Comparison of ENCODE assay signal across 15 cellular contexts in the genomic region with DNA sequence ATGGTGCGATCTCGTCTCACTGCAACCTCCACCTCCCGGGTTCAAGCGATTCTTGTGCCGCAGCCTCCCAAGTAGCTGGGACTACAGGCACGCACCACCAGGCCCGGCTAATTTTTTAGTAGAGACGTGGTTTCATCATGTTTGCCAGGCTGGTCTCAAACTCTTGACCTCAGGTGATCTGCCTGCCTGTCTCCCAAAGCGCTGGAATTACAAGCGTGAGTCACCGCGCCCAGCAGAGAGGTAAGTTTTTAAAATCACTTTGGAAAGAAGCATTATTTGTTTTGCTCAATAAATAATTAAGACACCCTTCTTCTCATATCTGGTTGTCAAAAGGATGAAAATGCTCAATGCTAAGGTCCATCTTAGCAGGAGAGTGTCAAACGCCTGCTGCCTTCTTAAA. TPM values are rescaled to one million over a fixed set of nuclear protein-coding genes. Genes with fewer than 3 reads are reported as not detected.
A peak's percentile ranks its signal among the peaks of the same experiment; 100 is the strongest.
DNase-seq lines count a peak whose midpoint lies in the region; ATAC-seq and TF ChIP-seq lines count a peak whose summit lies in the region.
"Had no signal": no experiment of that assay in that cellular context is flagged by ENCODE, and none has a peak within 500 bp of the region (broad histone marks: within the 10 kb centered on the region; RNA-seq: fewer than 3 reads in every experiment).

No MANE protein-coding gene starts in this region.

- POLR2A ChIA-PET in CD8-positive, alpha-beta T cell (lab: Charles Lee), result no interaction called here

- H3K4me1 Mint-ChIP-seq in CD14-positive monocyte, result peaks cover 90% of the 10 kb centered on the region
- H3K4me1 Mint-ChIP-seq in CD8-positive, alpha-beta T cell (ENCODE audit: low read depth), result peaks cover 38% of the 10 kb centered on the region

- H3K27ac Mint-ChIP-seq in CD14-positive monocyte, result peak overlapping the region; percentile 95 to 100 (median 98)
- no peak overlapping the region for H3K27ac Mint-ChIP-seq in CD8-positive, alpha-beta T cell
- H3K27ac Mint-ChIP-seq: activated naive CD8-positive, alpha-beta T cell treated with anti-CD3 and anti-CD28 coated beads, Interleukin-2, amount 10 ng/mL, durations not matched to agents 7 days and 5 days had no signal

- DNase-seq in CD14-positive monocyte (ENCODE audit: low spot score) (no peak), Peyer's patch (peak in 1 of 3 donors; percentile 16), fibroblast of lung (ENCODE audit: low read depth in 2 of 2) (no peak), smooth muscle cell (lab: John Stamatoyannopoulos, UW; ENCODE audit: unreplicated experiment) (no peak), H4 (ENCODE audit: low spot score) (no peak), SW480 (ENCODE audit: low spot score) (no peak), OCI-M1 (lab: John Stamatoyannopoulos, UW) (no peak)
- DNase-seq in CD8-positive, alpha-beta T cell, result no peak
- DNase-seq: activated CD4-positive, CD25-positive, alpha-beta regulatory T cell treated with anti-CD3 and anti-CD28 coated beads, Interleukin-2, amount 50 U/mL, for 72 hours; activated naive CD8-positive, alpha-beta T cell treated with anti-CD3 and anti-CD28 coated beads, Interleukin-2, amount 10 ng/mL, durations not matched to agents 7 days and 5 days; cerebellar nuclear complex; NCI-H1417; NCI-H226; T-cell had no signal

- 88% methylated on average over 13 of the region's 13 CpGs for WGBS in smooth muscle cell (ENCODE audit: low lambda C conversion rate)

- peaks cover 0 to 3% (median 3%) of the 10 kb centered on the region in 3 donors for H3K27me3 Mint-ChIP-seq in CD14-positive monocyte (ENCODE audit: low read depth in 3 of 3)
- H3K27me3 Mint-ChIP-seq in CD8-positive, alpha-beta T cell (ENCODE audit: low read depth), result no peaks in the 10 kb centered on the region
- H3K27me3 Mint-ChIP-seq: activated naive CD8-positive, alpha-beta T cell treated with anti-CD3 and anti-CD28 coated beads, Interleukin-2, amount 10 ng/mL, durations not matched to agents 7 days and 5 days; T-cell had no signal

- H3K79me2 ChIP-seq in fibroblast of lung (ENCODE audit: control insufficient read depth, insufficient read depth, low read length) (peaks cover 97% of the 10 kb centered on the region), smooth muscle cell (ENCODE audit: low read depth) (peaks cover 85% of the 10 kb centered on the region)

- intact Hi-C loops in CD14-positive monocyte (cut with micrococcal nuclease), result loop anchor here (5.0 kb wide), 2 partner anchors 41 to 354 kb away; a partner anchor contains a TSS
- intact Hi-C loops in CD8-positive, alpha-beta T cell (cut with DNase I, micrococcal nuclease), result no loop called here

- H3K9ac ChIP-seq in fibroblast of lung (ENCODE audit: insufficient read depth, low read length), result no peak overlapping the region
- no peak overlapping the region for H3K9ac ChIP-seq in smooth muscle cell (ENCODE audit: low read depth)
- H3K9ac ChIP-seq: BLaER1 had no signal

- TF ChIP-seq CTCF in CD14-positive monocyte (IDR thresholded peaks at IDR 0.05) (no peak), Peyer's patch (IDR thresholded peaks at IDR 0.05) (no peak), fibroblast of lung (conservative IDR thresholded peaks at IDR 0.05 in 1 of 2, IDR thresholded peaks at IDR 0.05 in 1 of 2; ENCODE audit: low read depth in 1 of 2, low read length in 2 of 2) (no peak), smooth muscle cell (IDR thresholded peaks at IDR 0.05; ENCODE audit: borderline replicate concordance, insufficient read depth, poor library complexity, severe bottlenecking) (no peak)
- no peak for TF ChIP-seq CTCF in CD8-positive, alpha-beta T cell (IDR thresholded peaks at IDR 0.05)

- peaks cover 4 to 75% (median 7%) of the 10 kb centered on the region in 4 donors for H3K4me1 ChIP-seq in Peyer's patch
- H3K4me1 ChIP-seq in fibroblast of lung (ENCODE audit: control insufficient read depth, extremely low read depth, insufficient read depth, low read length), result peaks cover 58% of the 10 kb centered on the region
- H3K4me1 ChIP-seq in smooth muscle cell (ENCODE audit: low read depth), result peaks cover 28% of the 10 kb centered on the region
- peaks cover 29% of the 10 kb centered on the region for H3K4me1 ChIP-seq in CD8-positive, alpha-beta T cell (ENCODE audit: insufficient read depth, low read length)

- peaks cover 54 to 64% of the 10 kb centered on the region in 2 donors for H3K36me3 Mint-ChIP-seq in CD14-positive monocyte
- peaks cover 2% of the 10 kb centered on the region for H3K36me3 Mint-ChIP-seq in CD8-positive, alpha-beta T cell

- H3K4me3 Mint-ChIP-seq in CD14-positive monocyte, result no peak overlapping the region
- no peak overlapping the region for H3K4me3 Mint-ChIP-seq in CD8-positive, alpha-beta T cell
- H3K4me3 Mint-ChIP-seq: activated naive CD8-positive, alpha-beta T cell treated with anti-CD3 and anti-CD28 coated beads, Interleukin-2, amount 10 ng/mL, durations not matched to agents 7 days and 5 days; T-cell had no signal

- no peak overlapping the region for H2AFZ ChIP-seq in fibroblast of lung (ENCODE audit: low read length)
- no peak overlapping the region for H2AFZ ChIP-seq in smooth muscle cell (ENCODE audit: low read depth)

- H4K20me1 ChIP-seq in fibroblast of lung (ENCODE audit: control insufficient read depth, extremely low read depth, insufficient read depth, low read length), result no peaks in the 10 kb centered on the region
- peaks cover 70% of the 10 kb centered on the region for H4K20me1 ChIP-seq in smooth muscle cell (ENCODE audit: low read depth)

- TF ChIP-seq POLR2A in Peyer's patch (IDR thresholded peaks at IDR 0.05), result no peak

- no peaks in the 10 kb centered on the region for H3K27me3 ChIP-seq in Peyer's patch
- H3K27me3 ChIP-seq in fibroblast of lung (ENCODE audit: control insufficient read depth, insufficient read depth, low read length), result no peaks in the 10 kb centered on the region
- no peaks in the 10 kb centered on the region for H3K27me3 ChIP-seq in smooth muscle cell (ENCODE audit: low read depth)
- H3K27me3 ChIP-seq in CD8-positive, alpha-beta T cell (ENCODE audit: insufficient read depth, low read length), result no peaks in the 10 kb centered on the region
- H3K27me3 ChIP-seq: BLaER1 had no signal

- H3K36me3 ChIP-seq in Peyer's patch, result peaks cover 0 to 19% (median 0%) of the 10 kb centered on the region in 3 donors
- H3K36me3 ChIP-seq in fibroblast of lung (ENCODE audit: control insufficient read depth, insufficient read depth, low read length), result peaks cover 33% of the 10 kb centered on the region
- H3K36me3 ChIP-seq in smooth muscle cell (ENCODE audit: low read depth), result no peaks in the 10 kb centered on the region
- H3K36me3 ChIP-seq in CD8-positive, alpha-beta T cell (ENCODE audit: insufficient read depth, low read length), result no peaks in the 10 kb centered on the region

- peaks cover 47% of the 10 kb centered on the region for H3F3A ChIP-seq in smooth muscle cell (ENCODE audit: low read depth)

- H3K9me3 ChIP-seq in Peyer's patch (no peaks in the 10 kb centered on the region), fibroblast of lung (ENCODE audit: control insufficient read depth, insufficient read depth, low read depth, low read length) (no peaks in the 10 kb centered on the region), smooth muscle cell (replicated peaks; ENCODE audit: low read depth) (no peaks in the 10 kb centered on the region)
- no peaks in the 10 kb centered on the region for H3K9me3 ChIP-seq in CD8-positive, alpha-beta T cell (ENCODE audit: low read length)
- H3K9me3 ChIP-seq: BLaER1 had no signal

- ATAC-seq in CD8-positive, alpha-beta T cell, result no peak
- ATAC-seq: T-cell had no signal

- no peak overlapping the region for H3K4me3 ChIP-seq in Peyer's patch
- H3K4me3 ChIP-seq in fibroblast of lung (replicated peaks in 1 of 4; ENCODE audit: control extremely low read depth in 1 of 4, insufficient read depth in 1 of 4, low read depth in 3 of 4, low read length in 4 of 4), result peak overlapping the region in 2 of 4 experiments; percentile 17 to 28
- no peak overlapping the region for H3K4me3 ChIP-seq in smooth muscle cell
- no peak overlapping the region for H3K4me3 ChIP-seq in CD8-positive, alpha-beta T cell (ENCODE audit: low read depth, low read length)
- H3K4me3 ChIP-seq: BLaER1 had no signal

- peaks cover 0 to 2% (median 0%) of the 10 kb centered on the region in 7 donors for H3K9me3 Mint-ChIP-seq in CD14-positive monocyte
- H3K9me3 Mint-ChIP-seq in CD8-positive, alpha-beta T cell, result no peaks in the 10 kb centered on the region
- H3K9me3 Mint-ChIP-seq: activated naive CD8-positive, alpha-beta T cell treated with anti-CD3 and anti-CD28 coated beads, Interleukin-2, amount 10 ng/mL, durations not matched to agents 7 days and 5 days; T-cell had no signal

- CTCF ChIA-PET in CD8-positive, alpha-beta T cell (lab: Charles Lee), result no interaction called here

- H3K4me2 ChIP-seq in fibroblast of lung (ENCODE audit: extremely low read depth, insufficient read depth, low read length) (peak overlapping the region; percentile 84), smooth muscle cell (peak overlapping the region; percentile 76)
- H3K4me2 ChIP-seq: BLaER1 had no signal

- H3K27ac ChIP-seq in Peyer's patch, result peak overlapping the region in 3 of 4 donors; percentile 4 to 80 (median 73)
- peak overlapping the region; percentile 91 for H3K27ac ChIP-seq in fibroblast of lung (ENCODE audit: insufficient read depth, low read length)
- H3K27ac ChIP-seq in smooth muscle cell (ENCODE audit: low read depth), result peak overlapping the region; percentile 98
- no peak overlapping the region for H3K27ac ChIP-seq in CD8-positive, alpha-beta T cell (ENCODE audit: low read depth, low read length)
- H3K27ac ChIP-seq: BLaER1 had no signal

RNA-seq across cellular contexts. Expression of a gene that starts 48.5 kb away (rescaled TPM):
- polyA plus RNA-seq in CD14-positive monocyte, result under 1 TPM in 1 of 2 donors, not detected in 1; 0.59 TPM
- total RNA-seq in Peyer's patch, result 10 to 100 TPM in 2 of 4 donors, 1 to 10 TPM in 2; 4.4 to 90.8 (median 12.6) TPM
- 19.8 and 36.0 TPM in 2 replicates for total RNA-seq in fibroblast of lung
- 25.6 and 34.6 TPM in 2 replicates for polyA plus RNA-seq in fibroblast of lung
- polyA plus RNA-seq in fibroblast of lung (2012), result 41.9 and 43.7 TPM in 2 replicates
- polyA minus RNA-seq in fibroblast of lung (ENCODE audit: low replicate concordance), result 61.1 and 80.7 TPM in 2 replicates
- 22.4 and 39.5 TPM in 2 replicates for total RNA-seq in smooth muscle cell
- 22.8 and 26.7 TPM in 2 replicates for polyA plus RNA-seq in smooth muscle cell
- total RNA-seq in H4 (2014; rRNA removed; shearing (Covaris generic)), result 7.2 and 18.8 TPM in 2 replicates
- total RNA-seq in CD8-positive, alpha-beta T cell, result 1 to 10 TPM; 7.7 to 8.9 TPM

Comparison
In these comparisons a context has a peak if more than half of its experiments do, and no peak if none do; other contexts are left out.
1. intact Hi-C loops: an anchor here in CD14-positive monocyte (5.0 kb wide); none called in CD8-positive, alpha-beta T cell.